11 cellular contexts compared by ENCODE assay signal in genomic region chr11:115672999-115673411, GRCh38.
DNase-seq lines count a peak whose midpoint lies in the region; TF ChIP-seq lines count a peak whose summit lies in the region.
"Had no signal": no experiment of that assay in that cellular context is flagged by ENCODE, and none has a peak within 500 bp of the region (broad histone marks: within the 10 kb centered on the region; RNA-seq: fewer than 3 reads in every experiment).

No MANE protein-coding gene starts in this region.

- no peak overlapping the region for H2AFZ ChIP-seq in neuronal stem cell (ENCODE audit: low read length)

- H4K91ac ChIP-seq in neuronal stem cell (ENCODE audit: low read depth, low read length, poor library complexity): no peak overlapping the region

- H3K4ac ChIP-seq in neuronal stem cell (ENCODE audit: low read length): no peak overlapping the region

- H3K4me3 ChIP-seq in fibroblast of villous mesenchyme (ENCODE audit: low read depth, low read length) (no peak overlapping the region), neuronal stem cell (ENCODE audit: low read length in 2 of 2) (no peak overlapping the region), suprapubic skin (no peak overlapping the region)

- no peak overlapping the region for H2BK120ac ChIP-seq in neuronal stem cell (ENCODE audit: low read depth, low read length)

- H3K14ac ChIP-seq in neuronal stem cell (ENCODE audit: low read length): no peak overlapping the region

- H2BK15ac ChIP-seq in neuronal stem cell (ENCODE audit: low read length): no peak overlapping the region

- TF ChIP-seq CTCF in fibroblast of villous mesenchyme (IDR thresholded peaks at IDR 0.05; ENCODE audit: insufficient read depth, low read depth, low read length) (no peak), suprapubic skin (IDR thresholded peaks at IDR 0.05) (no peak)

- H3K27ac ChIP-seq in neuronal stem cell (replicated peaks; ENCODE audit: low read length) (no peak overlapping the region), suprapubic skin (no peak overlapping the region)

- H3K79me1 ChIP-seq in neuronal stem cell (ENCODE audit: low read depth, low read length): no peaks in the 10 kb centered on the region

- no peak overlapping the region for H3K9ac ChIP-seq in neuronal stem cell (ENCODE audit: low read depth, low read length, poor library complexity)

- H2AK5ac ChIP-seq in neuronal stem cell (ENCODE audit: low read depth, low read length): no peak overlapping the region

- TF ChIP-seq POLR2A in suprapubic skin (IDR thresholded peaks at IDR 0.05): no peak

- peak overlapping the region; percentile 20 for H3K18ac ChIP-seq in neuronal stem cell (ENCODE audit: low read length)

- H2BK12ac ChIP-seq in neuronal stem cell (ENCODE audit: low read length): no peak overlapping the region

- no peak overlapping the region for H4K8ac ChIP-seq in neuronal stem cell (ENCODE audit: low read depth, low read length)

- H3K36me3 ChIP-seq in neuronal stem cell (replicated peaks in 1 of 2; ENCODE audit: control insufficient read depth in 2 of 2, insufficient read depth in 2 of 2, low read length in 2 of 2) (no peaks in the 10 kb centered on the region), suprapubic skin (no peaks in the 10 kb centered on the region)

- H2BK5ac ChIP-seq in neuronal stem cell (ENCODE audit: low read length): no peak overlapping the region

- TF ChIP-seq EP300 in suprapubic skin (IDR thresholded peaks at IDR 0.05): no peak

- DNase-seq in DMS 273 (lab: John Stamatoyannopoulos, UW; ENCODE audit: unreplicated experiment) (peak; percentile 59), NCI-H69 (lab: John Stamatoyannopoulos, UW) (peak; percentile 56), fibroblast of villous mesenchyme (ENCODE audit: low read depth) (peak; percentile 84), neuronal stem cell (ENCODE audit: low spot score) (no peak), activated gamma-delta T cell treated with Interleukin-2 at 50 U/mL for 16 hours (no peak), suprapubic skin (ENCODE audit: low spot score in 2 of 2) (no peak), hepatic stellate cell (ENCODE audit: low spot score) (no peak), NCI-H2227 treated with DMSO at 0.1 percent for 48 hours (lab: John Stamatoyannopoulos, UW) (no peak)
- DNase-seq: CD4-positive, alpha-beta T cell; immature natural killer cell; NCI-H146 had no signal

- H3K4me2 ChIP-seq in neuronal stem cell (ENCODE audit: insufficient read depth, low read length, poor library complexity, severe bottlenecking): no peak overlapping the region

- H3K4me1 ChIP-seq in neuronal stem cell (ENCODE audit: control insufficient read depth in 2 of 2, insufficient read depth in 1 of 2, low read depth in 1 of 2, low read length in 2 of 2) (peaks cover 1 to 24% of the 10 kb centered on the region in 2 donors), suprapubic skin (peaks cover 6% of the 10 kb centered on the region)

- peaks cover 0 to 4% (median 0%) of the 10 kb centered on the region in 3 experiments for H3K27me3 ChIP-seq in neuronal stem cell (ENCODE audit: control insufficient read depth in 3 of 3, insufficient read depth in 3 of 3, low read depth in 1 of 3, low read length in 3 of 3)
- H3K27me3 ChIP-seq in suprapubic skin: peaks cover 6% of the 10 kb centered on the region

- WGBS in neuronal stem cell (ENCODE audit: extremely low coverage in 2 of 2, insufficient read length in 2 of 2, insufficient replicate concordance in 1 of 2), 2 donors: no CpG with 5 or more reads among the region's 4 CpGs
- 61% methylated on average over 4 of the region's 4 CpGs for WGBS in suprapubic skin

- H3K9me3 ChIP-seq in neuronal stem cell (replicated peaks in 1 of 2; ENCODE audit: control insufficient read depth in 2 of 2, insufficient read depth in 1 of 2, low read depth in 1 of 2, low read length in 2 of 2) (no peaks in the 10 kb centered on the region), suprapubic skin (no peaks in the 10 kb centered on the region)

- H3K23ac ChIP-seq in neuronal stem cell (ENCODE audit: low read depth, low read length, poor library complexity): no peak overlapping the region

Comparison
In these comparisons a context has a peak if more than half of its experiments do, and no peak if none do; other contexts are left out.
1. DNase-seq: peak in DMS 273 (single experiment), NCI-H69 (single experiment) and fibroblast of villous mesenchyme (single experiment); none in neuronal stem cell (single experiment), activated gamma-delta T cell treated with Interleukin-2 at 50 U/mL for 16 hours (single experiment), suprapubic skin (0 of 2), hepatic stellate cell (single experiment) and NCI-H2227 treated with DMSO at 0.1 percent for 48 hours (single experiment).